In the genomic region with DNA sequence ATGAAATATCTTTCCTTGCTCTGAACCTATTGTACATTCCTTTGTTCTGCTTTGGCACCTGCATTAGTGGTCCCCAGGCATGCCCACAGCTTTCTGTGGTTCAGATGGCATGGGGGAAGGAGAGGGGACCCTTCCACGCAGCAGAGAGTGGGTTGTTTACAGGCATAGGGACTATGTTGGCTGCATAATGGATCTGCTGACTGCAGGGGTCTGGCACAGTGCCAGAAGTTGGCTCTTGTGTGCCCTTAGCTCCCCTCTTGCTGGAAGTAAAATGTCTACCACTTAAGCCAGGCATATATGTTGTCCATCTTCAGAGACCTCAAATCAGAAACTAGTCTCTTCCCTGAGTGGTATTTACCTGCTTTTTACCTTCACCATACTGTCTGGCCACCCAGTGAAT, we compare ENCODE assay signal across 1 cellular context.
TF ChIP-seq lines count a peak whose summit lies in the region.

No MANE protein-coding gene starts in this region.

TF ChIP-seq in HEK293T, 16 proteins besides CTCF, POLR2A, EP300 and RAD21 (continued from another document):
- TF ChIP-seq PKNOX1 (IDR thresholded peaks at IDR 0.05) (no peak), CTBP1 (IDR thresholded peaks at IDR 0.05; ENCODE audit: borderline replicate concordance) (no peak)
